Comparison of ENCODE assay signal across 9 cellular contexts in the genomic region with DNA sequence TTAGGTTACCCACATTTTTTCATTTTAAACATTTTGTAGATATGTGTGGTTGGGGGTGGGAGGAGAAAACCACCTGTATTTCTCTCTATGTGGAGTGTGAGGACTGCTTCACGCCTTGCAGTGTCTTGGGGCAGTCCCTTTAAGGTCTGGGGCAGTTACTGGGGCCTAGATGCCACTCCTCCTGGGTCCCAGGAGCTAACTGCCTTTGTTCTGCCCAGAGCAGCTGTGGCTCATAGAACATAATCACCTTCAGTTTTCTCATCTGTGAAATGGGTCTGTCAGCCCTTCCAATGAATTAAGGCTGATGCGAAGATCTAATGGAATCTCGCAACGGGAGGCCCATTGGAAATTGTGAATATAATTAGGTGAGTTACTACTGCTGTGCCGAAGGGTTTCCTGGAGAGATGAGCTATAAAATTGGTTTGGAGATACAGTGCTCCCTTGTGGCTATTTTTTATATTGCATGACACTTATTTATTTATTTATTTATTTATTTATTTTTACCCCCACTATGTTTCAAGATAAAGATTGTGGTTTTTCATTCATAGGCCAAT. TPM values are rescaled to one million over a fixed set of nuclear protein-coding genes. Genes with fewer than 3 reads are reported as not detected.
DNase-seq lines count a peak whose midpoint lies in the region; ATAC-seq and TF ChIP-seq lines count a peak whose summit lies in the region.
"Had no signal": no experiment of that assay in that cellular context is flagged by ENCODE, and none has a peak within 500 bp of the region (broad histone marks: within the 10 kb centered on the region; RNA-seq: fewer than 3 reads in every experiment).

No MANE protein-coding gene starts in this region.

- H4K20me1 ChIP-seq in OCI-LY7 (ENCODE audit: insufficient read depth, low read length) = no peaks in the 10 kb centered on the region

- H3K36me3 ChIP-seq in OCI-LY7 (ENCODE audit: insufficient read depth, low read length) (no peaks in the 10 kb centered on the region), prostate gland (no peaks in the 10 kb centered on the region)
- H3K36me3 ChIP-seq in CD8-positive, alpha-beta memory T cell (ENCODE audit: insufficient read depth, low read length) = no peaks in the 10 kb centered on the region

- no peak for ATAC-seq in GM21737 (IDR thresholded peaks at IDR 0.05; ENCODE audit: unreplicated experiment)

- CTCF ChIA-PET in OCI-LY7 (lab: Charles Lee; ENCODE audit: unreplicated experiment) = interaction anchor here (1.2 kb wide), 1 partner anchor 9 kb away, joined by 3 read pairs; no protein-coding TSS in a partner anchor
- CTCF ChIA-PET in activated CD4-positive, alpha-beta T cell treated with anti-CD3 and anti-CD28 coated beads, Interleukin-2, amount 10 ng/mL, durations not matched to agents 7 days and 5 days (lab: Charles Lee) = interaction anchor here (0.7 to 1.3 kb wide), 3 partner anchors 10 to 47 kb away, joined by 3 read pairs; no protein-coding TSS in a partner anchor
- CTCF ChIA-PET in CD8-positive, alpha-beta memory T cell (lab: Charles Lee) = interaction anchor here (1.1 kb wide), 1 partner anchor 14 kb away, joined by 4 read pairs; no protein-coding TSS in a partner anchor

- no peak overlapping the region for H3K4me3 ChIP-seq in OCI-LY7 (ENCODE audit: low read depth, low read length, poor library complexity, severe bottlenecking)
- H3K4me3 ChIP-seq in epithelial cell of proximal tubule (ENCODE audit: low read depth, low read length) = no peak overlapping the region
- no peak overlapping the region for H3K4me3 ChIP-seq in prostate gland
- no peak overlapping the region for H3K4me3 ChIP-seq in CD8-positive, alpha-beta memory T cell (ENCODE audit: low read length)

- H3K4me1 ChIP-seq in OCI-LY7 (ENCODE audit: insufficient read depth, low read length, poor library complexity, severe bottlenecking) (no peaks in the 10 kb centered on the region), prostate gland (replicated peaks) (no peaks in the 10 kb centered on the region)
- no peaks in the 10 kb centered on the region for H3K4me1 ChIP-seq in CD8-positive, alpha-beta memory T cell (ENCODE audit: insufficient read depth, low read length)

- no peaks in the 10 kb centered on the region for H3K27me3 ChIP-seq in prostate gland (replicated peaks; ENCODE audit: insufficient read depth)
- H3K27me3 ChIP-seq in CD8-positive, alpha-beta memory T cell (ENCODE audit: insufficient read depth, low read length, poor library complexity, severe bottlenecking) = no peaks in the 10 kb centered on the region

- H3K79me2 ChIP-seq in OCI-LY7 (ENCODE audit: insufficient read depth, low read depth, low read length) = no peaks in the 10 kb centered on the region

- H3K9me2 ChIP-seq in OCI-LY7 (ENCODE audit: insufficient read depth, low read length) = no peaks in the 10 kb centered on the region

- POLR2A ChIA-PET in OCI-LY7 (lab: Charles Lee) = no interaction called here
- POLR2A ChIA-PET in activated CD4-positive, alpha-beta T cell treated with anti-CD3 and anti-CD28 coated beads, Interleukin-2, amount 10 ng/mL, durations not matched to agents 7 days and 5 days (lab: Charles Lee) = interaction anchor here (0.6 kb wide), 1 partner anchor 87 kb away, joined by 3 read pairs; no protein-coding TSS in a partner anchor
- POLR2A ChIA-PET in CD8-positive, alpha-beta memory T cell (lab: Charles Lee) = no interaction called here

- H3K9me3 ChIP-seq in OCI-LY7 (ENCODE audit: low read length) (no peaks in the 10 kb centered on the region), prostate gland (no peaks in the 10 kb centered on the region)
- H3K9me3 ChIP-seq in CD8-positive, alpha-beta memory T cell (ENCODE audit: low read length) = no peaks in the 10 kb centered on the region

- intact Hi-C loops in OCI-LY7 (cut with micrococcal nuclease; ENCODE audit: unreplicated experiment) = no loop called here
- intact Hi-C loops in prostate gland (cut with DNase I) = no loop called here

- in situ Hi-C loops in ACHN (cut with HindIII; ENCODE audit: low pct_ligation_motif_present, low pct_unique_long_range_greater_than_20kb, low sequenced_read_pairs) = no loop called here

- 50% methylated on average over 5 of the region's 5 CpGs for WGBS in prostate gland

- DNase-seq in ACHN (peak; percentile 51), OCI-LY7 (ENCODE audit: low spot score) (peak; percentile 50), epithelial cell of proximal tubule (ENCODE audit: low read depth) (no peak), prostate gland (ENCODE audit: low spot score) (no peak)
- no peak for DNase-seq in activated CD4-positive, alpha-beta T cell treated with anti-CD3 and anti-CD28 coated beads, Interleukin-2, amount 10 ng/mL, durations not matched to agents 7 days and 5 days
- DNase-seq in CD8-positive, alpha-beta memory T cell = no peak

- no TSS peak for BruUV-seq in OCI-LY7 (replicated peaks; lab: Mats Ljungman, UMichigan)

- no peaks in the 10 kb centered on the region for H3K27me3 Mint-ChIP-seq in activated CD4-positive, alpha-beta T cell treated with anti-CD3 and anti-CD28 coated beads, Interleukin-2, amount 10 ng/mL, durations not matched to agents 7 days and 5 days
- H3K27me3 Mint-ChIP-seq in CD8-positive, alpha-beta memory T cell = peaks cover 13 to 20% of the 10 kb centered on the region in 2 donors

- TF ChIP-seq CTCF in GM12873 (IDR thresholded peaks at IDR 0.05; ENCODE audit: insufficient read depth, low read depth, low read length, missing control alignments) (peak; percentile 32), OCI-LY7 (conservative IDR thresholded peaks at IDR 0.05; ENCODE audit: low read length) (peak; percentile 72), epithelial cell of proximal tubule (conservative IDR thresholded peaks at IDR 0.05; ENCODE audit: low read depth, low read length) (peak; percentile 45), prostate gland (IDR thresholded peaks at IDR 0.05) (peak in 3 of 4 experiments; percentile 47 to 66 (median 50))

- no peaks in the 10 kb centered on the region for H3K36me3 Mint-ChIP-seq in activated CD4-positive, alpha-beta T cell treated with anti-CD3 and anti-CD28 coated beads, Interleukin-2, amount 10 ng/mL, durations not matched to agents 7 days and 5 days (ENCODE audit: low read depth)
- H3K36me3 Mint-ChIP-seq in CD8-positive, alpha-beta memory T cell = no peaks in the 10 kb centered on the region

- no peaks in the 10 kb centered on the region for H3K4me1 Mint-ChIP-seq in activated CD4-positive, alpha-beta T cell treated with anti-CD3 and anti-CD28 coated beads, Interleukin-2, amount 10 ng/mL, durations not matched to agents 7 days and 5 days
- H3K4me1 Mint-ChIP-seq in CD8-positive, alpha-beta memory T cell = peaks cover 0 to 2% (median 0%) of the 10 kb centered on the region in 3 donors

- no peak overlapping the region for H3K4me2 ChIP-seq in OCI-LY7 (ENCODE audit: low read length)

- H3K9me3 Mint-ChIP-seq in activated CD4-positive, alpha-beta T cell treated with anti-CD3 and anti-CD28 coated beads, Interleukin-2, amount 10 ng/mL, durations not matched to agents 7 days and 5 days = no peaks in the 10 kb centered on the region
- H3K9me3 Mint-ChIP-seq in CD8-positive, alpha-beta memory T cell = no peaks in the 10 kb centered on the region
- H3K9me3 Mint-ChIP-seq: dendritic cell treated with granulocyte-macrophage colony-stimulating factor and Interleukin-4, amounts not matched to agents 40 ng/mL and 50 ng/mL, for 4 days had no signal

- no peak overlapping the region for H3K4me3 Mint-ChIP-seq in activated CD4-positive, alpha-beta T cell treated with anti-CD3 and anti-CD28 coated beads, Interleukin-2, amount 10 ng/mL, durations not matched to agents 7 days and 5 days
- no peak overlapping the region for H3K4me3 Mint-ChIP-seq in CD8-positive, alpha-beta memory T cell
- H3K4me3 Mint-ChIP-seq: dendritic cell treated with granulocyte-macrophage colony-stimulating factor and Interleukin-4, amounts not matched to agents 40 ng/mL and 50 ng/mL, for 4 days had no signal

- no peak overlapping the region for H3K27ac Mint-ChIP-seq in activated CD4-positive, alpha-beta T cell treated with anti-CD3 and anti-CD28 coated beads, Interleukin-2, amount 10 ng/mL, durations not matched to agents 7 days and 5 days
- H3K27ac Mint-ChIP-seq in CD8-positive, alpha-beta memory T cell = no peak overlapping the region
- H3K27ac Mint-ChIP-seq: dendritic cell treated with granulocyte-macrophage colony-stimulating factor and Interleukin-4, amounts not matched to agents 40 ng/mL and 50 ng/mL, for 4 days had no signal

- no peak overlapping the region for H2AFZ ChIP-seq in OCI-LY7 (ENCODE audit: low read length)

- H3K27ac ChIP-seq in OCI-LY7 (ENCODE audit: low read depth, low read length, poor library complexity, severe bottlenecking) (no peak overlapping the region), prostate gland (no peak overlapping the region)
- H3K27ac ChIP-seq in CD8-positive, alpha-beta memory T cell (ENCODE audit: low read depth, low read length) = no peak overlapping the region

- no peak for TF ChIP-seq POLR2A in prostate gland (IDR thresholded peaks at IDR 0.05)

RNA-seq across cellular contexts. Expression of a gene that starts 22.9 kb away (rescaled TPM):
- total RNA-seq in OCI-LY7 (2014; rRNA removed; shearing (Covaris generic)) = not detected in 2 replicates
- total RNA-seq in OCI-LY7 (2022) (not detected in 2 replicates), epithelial cell of proximal tubule (not detected in 2 replicates), prostate gland (not detected)
- not detected for total RNA-seq in activated CD4-positive, alpha-beta T cell treated with anti-CD3 and anti-CD28 coated beads, Interleukin-2, amount 10 ng/mL, durations not matched to agents 7 days and 5 days
- total RNA-seq in CD8-positive, alpha-beta memory T cell = not detected
- not detected for polyA plus RNA-seq in CD8-positive, alpha-beta memory T cell

RNA-seq across cellular contexts. Expression of a gene that starts 53.4 kb away (rescaled TPM):
- total RNA-seq in OCI-LY7 (2014; rRNA removed; shearing (Covaris generic)) = not detected in 2 replicates
- total RNA-seq in OCI-LY7 (2022) (not detected in 2 replicates), epithelial cell of proximal tubule (not detected in 2 replicates), prostate gland (not detected)
- total RNA-seq in activated CD4-positive, alpha-beta T cell treated with anti-CD3 and anti-CD28 coated beads, Interleukin-2, amount 10 ng/mL, durations not matched to agents 7 days and 5 days = not detected
- not detected for total RNA-seq in CD8-positive, alpha-beta memory T cell
- not detected for polyA plus RNA-seq in CD8-positive, alpha-beta memory T cell

RNA-seq across cellular contexts. Expression of a gene that starts 57.3 kb away (rescaled TPM):
- not detected in 2 replicates for total RNA-seq in OCI-LY7 (2014; rRNA removed; shearing (Covaris generic))
- not detected in 2 replicates for total RNA-seq in OCI-LY7 (2022)
- total RNA-seq in epithelial cell of proximal tubule = 0.23 TPM in 1 of 2 replicates, not detected in the other
- total RNA-seq in prostate gland = 1 to 10 TPM in 1 of 2 donors, under 1 TPM in 1; 0.34 to 1.5 TPM
- total RNA-seq in activated CD4-positive, alpha-beta T cell treated with anti-CD3 and anti-CD28 coated beads, Interleukin-2, amount 10 ng/mL, durations not matched to agents 7 days and 5 days = not detected
- total RNA-seq in CD8-positive, alpha-beta memory T cell = not detected
- polyA plus RNA-seq in CD8-positive, alpha-beta memory T cell = not detected

Comparison
In these comparisons a context has a peak if more than half of its experiments do, and no peak if none do; other contexts are left out.
1. DNase-seq: peak in ACHN (single experiment) and OCI-LY7 (single experiment); none in epithelial cell of proximal tubule (single experiment), prostate gland (single experiment), activated CD4-positive, alpha-beta T cell treated with anti-CD3 and anti-CD28 coated beads, Interleukin-2, amount 10 ng/mL, durations not matched to agents 7 days and 5 days (single experiment) and CD8-positive, alpha-beta memory T cell (0 of 5).
2. Peak in every context shown above with its lines, with median percentiles within 50 percentile points of each other: CTCF ChIP-seq.